1 cellular context compared by ENCODE assay signal in genomic region chr16:21233521-21234150, GRCh38.
TF ChIP-seq lines count a peak whose summit lies in the region.

Gene ANKS4B, plus strand, starts transcription at chr16:21233699. Its CDS starts 39 bp downstream, at chr16:21233738.

TF ChIP-seq in HepG2, 621 proteins besides CTCF, POLR2A, EP300 and RAD21 (continues in another document):
- TF ChIP-seq ZNF441 (CRISPR knock-in tag; IDR thresholded peaks at IDR 0.05; ENCODE audit: borderline replicate concordance) (peak; percentile 63), CEBPZ (IDR thresholded peaks at IDR 0.05; ENCODE audit: low read length) (no peak), KLF15 (CRISPR knock-in tag; IDR thresholded peaks at IDR 0.05; ENCODE audit: borderline replicate concordance) (no peak), ZNF850 (CRISPR knock-in tag; conservative IDR thresholded peaks at IDR 0.05) (no peak), ZNF839 (CRISPR knock-in tag; IDR thresholded peaks at IDR 0.05; ENCODE audit: borderline replicate concordance) (no peak), ERF (CRISPR knock-in tag; IDR thresholded peaks at IDR 0.05) (peak; percentile 99), CEBPB (IDR thresholded peaks at IDR 0.05; ENCODE audit: borderline replicate concordance, low read depth, low read length) (no peak), ZBTB7B (CRISPR knock-in tag; IDR thresholded peaks at IDR 0.05) (peak; percentile 53; the same call in 1 of the 2 replicates), KAT8 (CRISPR knock-in tag; IDR thresholded peaks at IDR 0.05) (peak; percentile 82), ZNF597 (CRISPR knock-in tag; IDR thresholded peaks at IDR 0.05) (no peak), NR3C1 (CRISPR knock-in tag; IDR thresholded peaks at IDR 0.05) (no peak), SOX6 (IDR thresholded peaks at IDR 0.05) (no peak), SOX6 (CRISPR knock-in tag; IDR thresholded peaks at IDR 0.05) (peak; percentile 93), SIN3A (IDR thresholded peaks at IDR 0.05; ENCODE audit: borderline replicate concordance, low read depth, low read length) (no peak), ZNF260 (CRISPR knock-in tag; IDR thresholded peaks at IDR 0.05; ENCODE audit: borderline replicate concordance, low read depth) (no peak), IRX3 (CRISPR knock-in tag; IDR thresholded peaks at IDR 0.05; ENCODE audit: borderline replicate concordance, low read depth) (peak; percentile 53; the same call in 1 of the 2 replicates), HOMEZ (CRISPR knock-in tag; IDR thresholded peaks at IDR 0.05; ENCODE audit: low read depth) (peak; percentile 99), ZNF614 (CRISPR knock-in tag; IDR thresholded peaks at IDR 0.05; ENCODE audit: borderline replicate concordance) (peak; percentile 96), ZNF703 (CRISPR knock-in tag; IDR thresholded peaks at IDR 0.05; ENCODE audit: borderline replicate concordance) (no peak), ZNF740 (CRISPR knock-in tag; IDR thresholded peaks at IDR 0.05) (no peak), ZNF503 (CRISPR knock-in tag; IDR thresholded peaks at IDR 0.05) (peak; percentile 91; the same call in 1 of the 2 replicates), MXD1 (CRISPR knock-in tag; IDR thresholded peaks at IDR 0.05) (0 out of 2 replicates have a peak, but pooled peaks have one; percentile 30), RFXAP (CRISPR knock-in tag; IDR thresholded peaks at IDR 0.05; ENCODE audit: borderline replicate concordance) (peak; percentile 95), NR0B2 (CRISPR knock-in tag; IDR thresholded peaks at IDR 0.05) (peak; percentile 63; the same call in 1 of the 2 replicates), MAFG (CRISPR knock-in tag; IDR thresholded peaks at IDR 0.05) (no peak), ZNF570 (CRISPR knock-in tag; IDR thresholded peaks at IDR 0.05; ENCODE audit: borderline replicate concordance) (no peak), IKZF5 (CRISPR knock-in tag; IDR thresholded peaks at IDR 0.05) (peak; percentile 98), ZNF225 (CRISPR knock-in tag; IDR thresholded peaks at IDR 0.05) (no peak), ZFP36L1 (CRISPR knock-in tag; IDR thresholded peaks at IDR 0.05) (no peak), TFDP2 (CRISPR knock-in tag; IDR thresholded peaks at IDR 0.05) (peak; percentile 57; the same call in 1 of the 2 replicates), POLR2AphosphoS2 (IDR thresholded peaks at IDR 0.05; ENCODE audit: low read depth, low read length) (no peak), ZNF747 (CRISPR knock-in tag; IDR thresholded peaks at IDR 0.05; ENCODE audit: borderline replicate concordance) (peak; percentile 54; the same call in 1 of the 2 replicates), MAF1 (CRISPR knock-in tag; IDR thresholded peaks at IDR 0.05; ENCODE audit: borderline replicate concordance) (no peak), ZNF878 (CRISPR knock-in tag; IDR thresholded peaks at IDR 0.05) (no peak), THAP7 (CRISPR knock-in tag; IDR thresholded peaks at IDR 0.05) (peak; percentile 75), ZNF770 (CRISPR knock-in tag; IDR thresholded peaks at IDR 0.05) (no peak), SMAD9 (CRISPR knock-in tag; IDR thresholded peaks at IDR 0.05) (no peak), PBX2 (CRISPR knock-in tag; IDR thresholded peaks at IDR 0.05) (no peak), ARID3A (IDR thresholded peaks at IDR 0.05; ENCODE audit: low read depth, low read length) (peak; percentile 42; the same call in 1 of the 2 replicates), ZFP82 (CRISPR knock-in tag; IDR thresholded peaks at IDR 0.05; ENCODE audit: borderline replicate concordance) (no peak), ZNF749 (CRISPR knock-in tag; IDR thresholded peaks at IDR 0.05; ENCODE audit: borderline replicate concordance) (no peak; the same call in 1 of the 2 replicates), ZNF788 (CRISPR knock-in tag; IDR thresholded peaks at IDR 0.05; ENCODE audit: borderline replicate concordance) (peak; percentile 85; the same call in 1 of the 2 replicates), EED (CRISPR knock-in tag; IDR thresholded peaks at IDR 0.05) (no peak)
